Comparison of ENCODE assay signal across 16 cellular contexts in the genomic region with DNA sequence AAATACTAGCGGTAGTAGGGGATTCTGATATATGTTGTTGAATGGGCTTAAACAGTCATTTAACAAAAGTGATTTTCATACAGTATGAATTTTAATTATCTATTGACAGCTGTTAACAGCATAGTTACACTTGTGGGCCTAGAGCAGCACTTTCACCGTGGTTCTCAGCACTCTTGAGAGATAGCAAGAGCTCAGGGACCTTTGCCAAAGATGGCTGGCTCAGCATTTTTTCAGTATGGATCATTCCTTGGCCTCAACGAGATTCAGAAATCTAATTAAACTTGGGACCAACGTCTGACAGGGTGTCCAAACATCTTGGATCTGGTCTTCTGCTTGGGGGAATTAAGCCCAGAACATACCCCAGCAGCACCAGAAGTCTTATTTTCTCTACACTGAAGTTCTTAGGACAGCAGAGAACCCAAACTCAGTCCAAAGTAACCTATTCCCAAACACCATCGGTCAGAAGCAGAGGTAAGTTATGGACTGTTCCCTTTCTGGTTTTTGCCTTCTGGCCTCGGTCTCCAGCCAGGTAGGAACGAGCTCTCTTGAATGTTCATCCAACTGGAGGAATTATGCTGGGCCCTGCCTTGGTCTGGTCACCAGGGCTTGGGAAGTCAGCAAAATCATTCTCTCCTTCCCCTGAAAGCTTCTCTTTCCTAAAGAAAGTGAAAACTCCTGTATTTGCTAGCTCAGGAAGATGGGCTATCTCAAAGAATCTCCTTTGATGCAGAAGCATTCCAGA.
DNase-seq lines count a peak whose midpoint lies in the region; ATAC-seq and TF ChIP-seq lines count a peak whose summit lies in the region.
"Had no signal": no experiment of that assay in that cellular context is flagged by ENCODE, and none has a peak within 500 bp of the region (broad histone marks: within the 10 kb centered on the region; RNA-seq: fewer than 3 reads in every experiment).

No MANE protein-coding gene starts in this region.

- peaks cover 35% of the 10 kb centered on the region for H3K36me3 Mint-ChIP-seq in stimulated activated effector memory CD8-positive, alpha-beta T cell treated with anti-CD3 and anti-CD28 coated beads, Interleukin-12 subunit alpha, Interleukin-12 subunit beta, amount 100 ng/mL, for 72 hours

- H3K4me3 ChIP-seq in astrocyte of the cerebellum (ENCODE audit: low read depth, low read length): no peak overlapping the region
- H3K4me3 ChIP-seq: body of pancreas, stomach had no signal

- CTCF ChIA-PET in GM10248 (lab: Yijun Ruan, JAX) (interaction anchor here (1.1 to 1.4 kb wide), 2 partner anchors 33 to 35 kb away, joined by 3 to 6 read pairs; no protein-coding TSS in a partner anchor), RWPE1 (lab: Yijun Ruan, JAX) (interaction anchor here (0.6 kb wide), 1 partner anchor 33 kb away, joined by 3 read pairs; no protein-coding TSS in a partner anchor)

- peak overlapping the region; percentile 24 for H3K27ac Mint-ChIP-seq in stimulated activated effector memory CD8-positive, alpha-beta T cell treated with anti-CD3 and anti-CD28 coated beads, Interleukin-12 subunit alpha, Interleukin-12 subunit beta, amount 100 ng/mL, for 72 hours
- H3K27ac Mint-ChIP-seq: activated T-helper 1 cell treated with anti-CD3 and anti-CD28 coated beads, Interleukin-12 subunit alpha, Interleukin-12 subunit beta, Interleukin-2, Interleukin-4 antibody, amounts not matched to agents 30 ng/mL and 10 ng/mL and 1 ng/mL, durations not matched to agents 14 hours and 24 hours and 36 hours; endodermal cell had no signal

- no peaks in the 10 kb centered on the region for H3K9me3 Mint-ChIP-seq in stimulated activated effector memory CD8-positive, alpha-beta T cell treated with anti-CD3 and anti-CD28 coated beads, Interleukin-12 subunit alpha, Interleukin-12 subunit beta, amount 100 ng/mL, for 72 hours
- H3K9me3 Mint-ChIP-seq: activated T-helper 1 cell treated with anti-CD3 and anti-CD28 coated beads, Interleukin-12 subunit alpha, Interleukin-12 subunit beta, Interleukin-2, Interleukin-4 antibody, amounts not matched to agents 30 ng/mL and 10 ng/mL and 1 ng/mL, durations not matched to agents 14 hours and 24 hours and 36 hours; endodermal cell had no signal

- H3K27ac ChIP-seq in RWPE1: no peak overlapping the region; the same call in 1 of the 2 replicates
- H3K27ac ChIP-seq: body of pancreas had no signal

- POLR2A ChIA-PET in GM10248 (lab: Yijun Ruan, JAX): no interaction called here
- POLR2A ChIA-PET in RWPE1 (lab: Yijun Ruan, JAX; ENCODE audit: low non-redundant PET): no interaction called here

- peaks cover 15% of the 10 kb centered on the region for H3K4me1 Mint-ChIP-seq in stimulated activated effector memory CD8-positive, alpha-beta T cell treated with anti-CD3 and anti-CD28 coated beads, Interleukin-12 subunit alpha, Interleukin-12 subunit beta, amount 100 ng/mL, for 72 hours
- H3K4me1 Mint-ChIP-seq: endodermal cell had no signal

- DNase-seq in GM03348 (ENCODE audit: low spot score) (peak; percentile 82), astrocyte of the cerebellum (ENCODE audit: low read depth) (peak; percentile 47), hepatic stellate cell (ENCODE audit: low spot score) (peak; percentile 34), GM10248 (ENCODE audit: extremely low spot score) (no peak), RWPE1 (ENCODE audit: low spot score) (no peak)
- no peak for DNase-seq in stimulated activated effector memory CD8-positive, alpha-beta T cell treated with anti-CD3 and anti-CD28 coated beads, Interleukin-12 subunit alpha, Interleukin-12 subunit beta, amount 100 ng/mL, for 72 hours (ENCODE audit: low spot score in 2 of 2)
- DNase-seq: endodermal cell, hippocampal formation, midbrain, NCI-H226, retina, stomach had no signal

- H3K4me3 Mint-ChIP-seq in stimulated activated effector memory CD8-positive, alpha-beta T cell treated with anti-CD3 and anti-CD28 coated beads, Interleukin-12 subunit alpha, Interleukin-12 subunit beta, amount 100 ng/mL, for 72 hours: no peak overlapping the region
- H3K4me3 Mint-ChIP-seq: activated T-helper 1 cell treated with anti-CD3 and anti-CD28 coated beads, Interleukin-12 subunit alpha, Interleukin-12 subunit beta, Interleukin-2, Interleukin-4 antibody, amounts not matched to agents 30 ng/mL and 10 ng/mL and 1 ng/mL, durations not matched to agents 14 hours and 24 hours and 36 hours; endodermal cell had no signal

- TF ChIP-seq CTCF in astrocyte of the cerebellum (IDR thresholded peaks at IDR 0.05; ENCODE audit: low read depth, low read length, missing control alignments): no peak
- no peak for TF ChIP-seq CTCF in GM10248 (IDR thresholded peaks at IDR 0.05; ENCODE audit: control extremely low read depth, extremely low read depth, low read depth, missing control alignments)
- no peak for TF ChIP-seq CTCF in RWPE1 (conservative IDR thresholded peaks at IDR 0.05; ENCODE audit: low read depth)

- no peak for ATAC-seq in stimulated activated effector memory CD8-positive, alpha-beta T cell treated with anti-CD3 and anti-CD28 coated beads, Interleukin-12 subunit alpha, Interleukin-12 subunit beta, amount 100 ng/mL, for 72 hours
- ATAC-seq in HG02610 (IDR thresholded peaks at IDR 0.05; ENCODE audit: unreplicated experiment): no peak
- no peak for ATAC-seq in GM18907 (IDR thresholded peaks at IDR 0.05; ENCODE audit: unreplicated experiment)
- ATAC-seq: body of pancreas had no signal

- in situ Hi-C loops in astrocyte of the cerebellum (cut with HindIII; ENCODE audit: low sequenced_read_pairs): no loop called here

Comparison
In these comparisons a context has a peak if more than half of its experiments do, and no peak if none do; other contexts are left out.
1. DNase-seq: peak in GM03348 (single experiment), astrocyte of the cerebellum (single experiment) and hepatic stellate cell (single experiment); none in stimulated activated effector memory CD8-positive, alpha-beta T cell treated with anti-CD3 and anti-CD28 coated beads, Interleukin-12 subunit alpha, Interleukin-12 subunit beta, amount 100 ng/mL, for 72 hours (0 of 2), GM10248 (single experiment) and RWPE1 (single experiment).